ENCODE assay signal across 8 cellular contexts in genomic region chr2:128026422-128027277, GRCh38. TPM values are rescaled to one million over a fixed set of nuclear protein-coding genes. Genes with fewer than 3 reads are reported as not detected.
DNase-seq lines count a peak whose midpoint lies in the region; ATAC-seq and TF ChIP-seq lines count a peak whose summit lies in the region.

No MANE protein-coding gene starts in this region.

- peak overlapping the region; percentile 54 for H3K27ac ChIP-seq in cardiac muscle cell
- H3K27ac ChIP-seq in Karpas-422 (ENCODE audit: low read length), result no peak overlapping the region
- H3K27ac ChIP-seq in aorta (ENCODE audit: low read depth in 1 of 2, low read length in 2 of 2), result peak overlapping the region in 1 of 2 donors; percentile 23

- intact Hi-C loops in Right ventricle myocardium inferior (cut with DNase I) (loop anchor here (5.0 kb wide), 2 partner anchors 34 to 139 kb away; partner anchors contain the start of gene AMMECR1L), aorta (cut with DNase I) (loop anchor here (5.0 to 10.0 kb wide), 2 partner anchors 66 to 142 kb away; partner anchors contain the start of genes AMMECR1L (in 1 of the 2) and UGGT1 (in 1 of the 2))

- H3K9me3 ChIP-seq in cardiac muscle cell (ENCODE audit: low read depth) (no peaks in the 10 kb centered on the region), Karpas-422 (ENCODE audit: low read length) (peaks cover 5% of the 10 kb centered on the region), aorta (ENCODE audit: control insufficient read depth, low read length) (no peaks in the 10 kb centered on the region)

- no peaks in the 10 kb centered on the region for H3K9me2 ChIP-seq in Karpas-422 (replicated peaks; ENCODE audit: insufficient read depth, low read length)

- DNase-seq in cardiac muscle cell (ENCODE audit: low read depth in 1 of 2, low spot score in 1 of 2) (peak; percentile 10), Right ventricle myocardium inferior (ENCODE audit: missing footprints) (no peak), Karpas-422 (peak; percentile 41), midbrain (lab: John Stamatoyannopoulos, UW) (peak; percentile 3), aorta (no peak), NCI-H1436 treated with DMSO at 0.1 percent for 48 hours (lab: John Stamatoyannopoulos, UW) (no peak), NCI-H2029 (lab: John Stamatoyannopoulos, UW) (no peak)
- no peak for DNase-seq in central memory CD8-positive, alpha-beta T cell (ENCODE audit: low spot score in 2 of 2)

- 0 to 2% methylated on average over 45 to 57 of the region's 57 CpGs for WGBS in aorta, 2 donors

- H3K27me3 ChIP-seq in cardiac muscle cell (peaks cover 5% of the 10 kb centered on the region), Karpas-422 (ENCODE audit: low read length) (no peaks in the 10 kb centered on the region), aorta (ENCODE audit: control insufficient read depth in 1 of 2, insufficient read depth in 2 of 2, low read length in 1 of 2) (no peaks in the 10 kb centered on the region)

- peak overlapping the region; percentile 18; the same call in 1 of the 2 replicates for H2AFZ ChIP-seq in Karpas-422 (ENCODE audit: low read length)

- H3K4me3 ChIP-seq in cardiac muscle cell (peak overlapping the region; percentile 72), Karpas-422 (ENCODE audit: low read length) (peak overlapping the region; percentile 85), aorta (ENCODE audit: low read length in 2 of 2) (peak overlapping the region; percentile 86 to 90)

- peaks cover 24% of the 10 kb centered on the region for H3K4me1 Mint-ChIP-seq in central memory CD8-positive, alpha-beta T cell

- H3K4me2 ChIP-seq in Karpas-422 (ENCODE audit: low read depth, low read length, poor library complexity, severe bottlenecking), result peak overlapping the region; percentile 96

- H3K9ac ChIP-seq in Karpas-422 (ENCODE audit: low read length), result peak overlapping the region; percentile 87

- peaks cover 18% of the 10 kb centered on the region for H3K36me3 Mint-ChIP-seq in central memory CD8-positive, alpha-beta T cell (ENCODE audit: insufficient read depth)

- H3K27ac Mint-ChIP-seq in central memory CD8-positive, alpha-beta T cell (ENCODE audit: low read depth), result peak overlapping the region; percentile 32

- H3K4me3 Mint-ChIP-seq in central memory CD8-positive, alpha-beta T cell, result peak overlapping the region; percentile 94

- ATAC-seq in Right ventricle myocardium inferior, result no peak
- ATAC-seq in central memory CD8-positive, alpha-beta T cell (replicated peaks; ENCODE audit: extremely low read depth, poor library complexity, severe bottlenecking), result no peak
- ATAC-seq in aorta (ENCODE audit: low FRiP score), result no peak

- H3K27me3 Mint-ChIP-seq in central memory CD8-positive, alpha-beta T cell, result no peaks in the 10 kb centered on the region

- no peak for TF ChIP-seq CTCF in cardiac muscle cell (IDR thresholded peaks at IDR 0.05; ENCODE audit: low read depth, low read length)

- H3K79me2 ChIP-seq in Karpas-422 (ENCODE audit: low read length), result peaks cover 50% of the 10 kb centered on the region

- no peaks in the 10 kb centered on the region for H3K4me1 ChIP-seq in cardiac muscle cell (ENCODE audit: low read depth)
- peaks cover 24% of the 10 kb centered on the region for H3K4me1 ChIP-seq in Karpas-422 (ENCODE audit: low read length)
- H3K4me1 ChIP-seq in aorta (ENCODE audit: control insufficient read depth in 1 of 2, insufficient read depth in 2 of 2, low read length in 2 of 2), result no peaks in the 10 kb centered on the region

- no peaks in the 10 kb centered on the region; the same call in 1 of the 2 replicates for H4K20me1 ChIP-seq in Karpas-422 (ENCODE audit: insufficient read depth, low read depth, low read length)

- H3K36me3 ChIP-seq in cardiac muscle cell (peaks cover 4% of the 10 kb centered on the region), Karpas-422 (ENCODE audit: insufficient read depth, low read length) (peaks cover 3% of the 10 kb centered on the region; the same call in 1 of the 2 replicates), aorta (ENCODE audit: control insufficient read depth in 1 of 2, insufficient read depth in 2 of 2, low read length in 1 of 2) (no peaks in the 10 kb centered on the region)

- no peaks in the 10 kb centered on the region for H3K9me3 Mint-ChIP-seq in central memory CD8-positive, alpha-beta T cell

RNA-seq across cellular contexts. Expression of gene SAP130, which starts 1.2 kb away (rescaled TPM):
- total RNA-seq in cardiac muscle cell (18.6 and 19.5 TPM in 2 replicates), Right ventricle myocardium inferior (13.9 TPM), aorta (10 to 100 TPM; 23.5 to 23.8 TPM)
- polyA plus RNA-seq in cardiac muscle cell (22.8 and 23.9 TPM in 2 replicates), aorta (1 to 10 TPM; 3.6 to 9.2 TPM)
- total RNA-seq in Karpas-422 (2014; rRNA removed; shearing (Covaris generic); ENCODE audit: low replicate concordance), result 7.5 and 14.3 TPM in 2 replicates

Comparison
In these comparisons a context has a peak if more than half of its experiments do, and no peak if none do; other contexts are left out.
1. DNase-seq: peak in cardiac muscle cell (2 of 2), Karpas-422 (single experiment) and midbrain (single experiment); none in Right ventricle myocardium inferior (single experiment), central memory CD8-positive, alpha-beta T cell (0 of 2), aorta (0 of 2), NCI-H1436 treated with DMSO at 0.1 percent for 48 hours (single experiment) and NCI-H2029 (single experiment).
2. Peak in every context shown above with its lines, with median percentiles within 50 percentile points of each other: H3K4me3 ChIP-seq.